In the genomic region with DNA sequence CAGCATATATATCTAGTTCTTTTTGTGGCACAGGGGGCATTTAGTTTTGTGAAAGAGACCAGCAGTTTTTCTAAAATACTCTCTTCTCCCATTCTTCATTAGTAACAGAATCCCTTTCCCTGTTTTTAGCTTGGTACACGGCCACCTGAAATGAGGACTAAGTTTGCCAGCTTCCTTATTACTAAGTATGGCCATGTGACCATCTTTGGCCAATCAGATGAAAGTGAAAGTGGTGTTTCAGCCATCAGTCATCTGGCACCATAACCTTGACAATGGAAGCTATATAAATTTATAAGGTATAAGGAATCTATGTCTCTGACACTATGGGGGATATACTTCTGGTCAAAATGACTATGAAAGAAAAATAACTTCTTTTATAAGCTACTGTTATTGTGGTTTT, we compare ENCODE assay signal across 16 cellular contexts.
DNase-seq lines count a peak whose midpoint lies in the region; ATAC-seq, FAIRE-seq and TF ChIP-seq lines count a peak whose summit lies in the region.
"Had no signal": no experiment of that assay in that cellular context is flagged by ENCODE, and none has a peak within 500 bp of the region (broad histone marks: within the 10 kb centered on the region; RNA-seq: fewer than 3 reads in every experiment).

No MANE protein-coding gene starts in this region.

- DNase-seq in CMK (ENCODE audit: low read depth) (peak; percentile 17), PC-3 (peak; percentile 32), bronchial epithelial cell (ENCODE audit: low read depth) (peak; percentile 73), GM13976 (ENCODE audit: low spot score) (no peak), NCI-H1105 treated with DMSO at 0.1 percent for 48 hours (lab: John Stamatoyannopoulos, UW) (no peak), NCI-H1694 (lab: John Stamatoyannopoulos, UW) (no peak)
- DNase-seq: amniotic stem cell; dorsolateral prefrontal cortex; HCEC 1CT; naive thymus-derived CD8-positive, alpha-beta T cell; NCI-H2081 treated with DMSO at 0.1 percent for 48 hours; T-helper 17 cell had no signal

- peak; percentile 44 for ATAC-seq in GM18519 (IDR thresholded peaks at IDR 0.05; ENCODE audit: low FRiP score, unreplicated experiment)
- no peak for ATAC-seq in PC-3
- ATAC-seq: naive thymus-derived CD8-positive, alpha-beta T cell; T-helper 17 cell had no signal

- in situ Hi-C loops in GM13976 (cut with MboI; ENCODE audit: low sequenced_read_pairs, unreplicated experiment) = no loop called here

- H4K20me1 ChIP-seq in PC-3 (ENCODE audit: low read length) = no peaks in the 10 kb centered on the region

- H3K36me3 ChIP-seq in PC-3 (ENCODE audit: low read depth, low read length) (no peaks in the 10 kb centered on the region), bronchial epithelial cell (ENCODE audit: control insufficient read depth, insufficient read depth, low read length) (no peaks in the 10 kb centered on the region)
- H3K36me3 ChIP-seq: tibial nerve had no signal

- no peak overlapping the region for H3K9ac ChIP-seq in PC-3 (ENCODE audit: low read length)

- H3K27me3 ChIP-seq in PC-3 (ENCODE audit: low read length) (no peaks in the 10 kb centered on the region), bronchial epithelial cell (ENCODE audit: control insufficient read depth, insufficient read depth, low read length) (no peaks in the 10 kb centered on the region)
- H3K27me3 ChIP-seq: dorsolateral prefrontal cortex, tibial nerve had no signal

- H3F3A ChIP-seq in PC-3 (ENCODE audit: low read length, unreplicated experiment) = no peaks in the 10 kb centered on the region

- TF ChIP-seq CTCF in PC-3 (conservative IDR thresholded peaks at IDR 0.05; ENCODE audit: low read depth, low read length) = no peak
- TF ChIP-seq CTCF in bronchial epithelial cell (IDR thresholded peaks at IDR 0.05; ENCODE audit: insufficient read depth, low read length, severe bottlenecking) = no peak
- no peak for TF ChIP-seq CTCF in GM13976 (IDR thresholded peaks at IDR 0.05; ENCODE audit: borderline replicate concordance, control extremely low read depth, extremely low read depth, insufficient read depth, missing control alignments)

- intact Hi-C loops in PC-3 (cut with micrococcal nuclease) = no loop called here

- POLR2A ChIA-PET in PC-3 (lab: Charles Lee; ENCODE audit: unreplicated experiment) = no interaction called here

- no peaks in the 10 kb centered on the region; the same call in 1 of the 2 replicates for H3K4me1 ChIP-seq in PC-3 (ENCODE audit: insufficient read depth, low read length)
- H3K4me1 ChIP-seq: tibial nerve had no signal

- no peak for FAIRE-seq in bronchial epithelial cell (lab: Jason Lieb, UNC)
- FAIRE-seq: GM12892, keratinocyte had no signal

- no peak overlapping the region for H2AFZ ChIP-seq in PC-3 (ENCODE audit: low read length)

- H3K4me2 ChIP-seq in PC-3 (ENCODE audit: low read length) = no peak overlapping the region

- no peaks in the 10 kb centered on the region for H3K9me3 ChIP-seq in PC-3 (ENCODE audit: low read length)
- H3K9me3 ChIP-seq: tibial nerve had no signal

- CTCF ChIA-PET in PC-3 (lab: Charles Lee) = no interaction called here

- no peaks in the 10 kb centered on the region for H3K79me2 ChIP-seq in PC-3 (ENCODE audit: low read length)

- H3K4me3 ChIP-seq in PC-3 (ENCODE audit: low read length) (no peak overlapping the region), bronchial epithelial cell (ENCODE audit: low read depth, low read length) (no peak overlapping the region)
- H3K4me3 ChIP-seq: dorsolateral prefrontal cortex, tibial nerve had no signal

- no peaks in the 10 kb centered on the region for H3K9me2 ChIP-seq in PC-3 (replicated peaks; ENCODE audit: low read length)

- H3K27ac ChIP-seq in PC-3 (ENCODE audit: low read length) = no peak overlapping the region
- H3K27ac ChIP-seq: dorsolateral prefrontal cortex, tibial nerve had no signal

- no TSS peak for BruUV-seq in PC-3 (replicated peaks; lab: Mats Ljungman, UMichigan)

Comparison
In these comparisons a context has a peak if more than half of its experiments do, and no peak if none do; other contexts are left out.
1. DNase-seq: peak in CMK (single experiment), PC-3 (single experiment) and bronchial epithelial cell (single experiment); none in GM13976 (single experiment), NCI-H1105 treated with DMSO at 0.1 percent for 48 hours (single experiment) and NCI-H1694 (single experiment).